1 cellular context compared by ENCODE assay signal in the genomic region with DNA sequence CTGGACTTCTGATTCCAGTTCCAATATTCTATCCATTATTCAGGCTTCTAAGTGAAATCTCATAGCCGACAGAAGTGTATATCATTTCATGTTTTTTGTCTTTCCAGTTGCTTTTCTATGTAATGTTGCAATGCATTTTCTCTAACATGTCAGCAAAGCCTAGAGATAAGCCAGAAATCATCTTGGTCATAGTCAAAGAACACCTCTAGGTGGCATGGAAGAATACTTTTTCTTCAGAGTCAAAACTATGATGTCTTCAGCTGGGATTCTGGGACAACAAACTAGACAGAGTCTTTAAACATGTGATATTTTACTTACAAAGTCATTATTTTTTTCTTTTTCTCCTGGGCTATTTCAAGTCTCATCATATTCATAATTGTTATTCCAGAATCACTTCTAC.
TF ChIP-seq lines count a peak whose summit lies in the region.

No MANE protein-coding gene starts in this region.

TF ChIP-seq in WTC11, 78 proteins besides CTCF, POLR2A, EP300 and RAD21 (continued from another document):
- TF ChIP-seq, protein P1, sequence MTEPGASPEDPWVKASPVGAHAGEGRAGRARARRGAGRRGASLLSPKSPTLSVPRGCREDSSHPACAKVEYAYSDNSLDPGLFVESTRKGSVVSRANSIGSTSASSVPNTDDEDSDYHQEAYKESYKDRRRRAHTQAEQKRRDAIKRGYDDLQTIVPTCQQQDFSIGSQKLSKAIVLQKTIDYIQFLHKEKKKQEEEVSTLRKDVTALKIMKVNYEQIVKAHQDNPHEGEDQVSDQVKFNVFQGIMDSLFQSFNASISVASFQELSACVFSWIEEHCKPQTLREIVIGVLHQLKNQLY (CRISPR knock-in tag; IDR thresholded peaks at IDR 0.05), result no peak
